In genomic region chr22:21384807-21385357, GRCh38 we compare ENCODE assay signal across 10 cellular contexts. TPM values are rescaled to one million over a fixed set of nuclear protein-coding genes. Genes with fewer than 3 reads are reported as not detected.
DNase-seq lines count a peak whose midpoint lies in the region; ATAC-seq and TF ChIP-seq lines count a peak whose summit lies in the region.
"Not testable (repeated sequence)": the region's sequence is repeated elsewhere in the genome, so short reads cannot be mapped to it uniquely, and the experiment has no call there.
"Had no signal": no experiment of that assay in that cellular context is flagged by ENCODE, and none has a peak within 500 bp of the region (broad histone marks: within the 10 kb centered on the region; RNA-seq: fewer than 3 reads in every experiment).

No MANE protein-coding gene starts in this region.

- TF ChIP-seq POLR2A in GM18505 (IDR thresholded peaks at IDR 0.05; ENCODE audit: borderline replicate concordance, extremely low read depth, insufficient read depth, insufficient read length): not testable (repeated sequence)

- not testable (repeated sequence) for H3K27me3 Mint-ChIP-seq in activated T-cell treated with anti-CD3 and anti-CD28 coated beads, Interleukin-2, amount 50 U/mL, for 4 hours (ENCODE audit: low read depth); effector memory CD8-positive, alpha-beta T cell; naive thymus-derived CD8-positive, alpha-beta T cell

- not testable (repeated sequence) for H3K36me3 Mint-ChIP-seq in activated T-cell treated with anti-CD3 and anti-CD28 coated beads, Interleukin-2, amount 50 U/mL, for 4 hours (ENCODE audit: insufficient read depth); effector memory CD8-positive, alpha-beta T cell (ENCODE audit: insufficient read depth); naive thymus-derived CD8-positive, alpha-beta T cell

- DNase-seq in activated T-cell treated with anti-CD3 and anti-CD28 coated beads, Interleukin-2, amount 50 U/mL, for 4 hours; effector memory CD8-positive, alpha-beta T cell; left lobe of liver (ENCODE audit: low spot score); naive thymus-derived CD8-positive, alpha-beta T cell; stimulated activated naive CD8-positive, alpha-beta T cell treated with anti-CD3 and anti-CD28 coated beads, Interleukin-15, Interleukin-2, amounts not matched to agents 100 U/mL and 50 U/mL, for 24 hours: not testable (repeated sequence)

- H3K4me1 Mint-ChIP-seq in activated T-cell treated with anti-CD3 and anti-CD28 coated beads, Interleukin-2, amount 50 U/mL, for 4 hours (ENCODE audit: low read depth); effector memory CD8-positive, alpha-beta T cell (ENCODE audit: low read depth in 2 of 2); naive thymus-derived CD8-positive, alpha-beta T cell: not testable (repeated sequence)

- H3K9me3 Mint-ChIP-seq in activated T-cell treated with anti-CD3 and anti-CD28 coated beads, Interleukin-2, amount 50 U/mL, for 4 hours; effector memory CD8-positive, alpha-beta T cell; naive thymus-derived CD8-positive, alpha-beta T cell: not testable (repeated sequence)

- not testable (repeated sequence) for H3K27ac Mint-ChIP-seq in effector memory CD8-positive, alpha-beta T cell; naive thymus-derived CD8-positive, alpha-beta T cell

- ATAC-seq in GM18505 (IDR thresholded peaks at IDR 0.05; ENCODE audit: unreplicated experiment) (peak; percentile 12), HG02981 (IDR thresholded peaks at IDR 0.05; ENCODE audit: unreplicated experiment) (peak; percentile 18), SK-N-SH treated with all-trans-retinoic acid at 6 μM for 48 hours (peak; percentile 24; the same call in 2 of the 3 replicates), left lobe of liver (peak; percentile 53)
- ATAC-seq in activated T-cell treated with anti-CD3 and anti-CD28 coated beads, Interleukin-2, amount 50 U/mL, for 4 hours: peak; percentile 32 to 38
- peak; percentile 79 for ATAC-seq in effector memory CD8-positive, alpha-beta T cell (replicated peaks)
- ATAC-seq in naive thymus-derived CD8-positive, alpha-beta T cell: peak; percentile 57 to 58
- ATAC-seq in stimulated activated naive CD8-positive, alpha-beta T cell treated with anti-CD3 and anti-CD28 coated beads, Interleukin-15, Interleukin-2, amounts not matched to agents 100 U/mL and 50 U/mL, for 24 hours: peak; percentile 7

- POLR2A ChIA-PET in naive thymus-derived CD8-positive, alpha-beta T cell (lab: Charles Lee): not testable (repeated sequence)

- H3K4me3 Mint-ChIP-seq in activated T-cell treated with anti-CD3 and anti-CD28 coated beads, Interleukin-2, amount 50 U/mL, for 4 hours; effector memory CD8-positive, alpha-beta T cell; naive thymus-derived CD8-positive, alpha-beta T cell: not testable (repeated sequence)

RNA-seq across cellular contexts. Expression of gene RIMBP3B, which starts 1.3 kb away (rescaled TPM):
- under 1 TPM in 2 of 3 donors, not detected in 1; 0.20 to 0.61 TPM for total RNA-seq in activated T-cell treated with anti-CD3 and anti-CD28 coated beads, Interleukin-2, amount 50 U/mL, for 4 hours
- 0.08 TPM for total RNA-seq in left lobe of liver
- total RNA-seq in naive thymus-derived CD8-positive, alpha-beta T cell: 1 to 10 TPM in 1 of 2 experiments, under 1 TPM in 1; 0.80 to 2.4 TPM
- polyA plus RNA-seq in naive thymus-derived CD8-positive, alpha-beta T cell: under 1 TPM; 0.16 to 0.59 (median 0.49) TPM
- total RNA-seq: GM23248, PC-9 had no signal

RNA-seq across cellular contexts. Expression of gene HIC2, which starts 32.3 kb away (rescaled TPM):
- 1 to 10 TPM; 8.1 to 8.8 (median 8.2) TPM for total RNA-seq in activated T-cell treated with anti-CD3 and anti-CD28 coated beads, Interleukin-2, amount 50 U/mL, for 4 hours
- total RNA-seq in left lobe of liver: 2.1 TPM
- 10 to 100 TPM; 11.1 to 11.3 TPM for total RNA-seq in naive thymus-derived CD8-positive, alpha-beta T cell
- polyA plus RNA-seq in naive thymus-derived CD8-positive, alpha-beta T cell: 1 to 10 TPM in 2 of 3 donors, under 1 TPM in 1; 0.77 to 1.1 (median 1.0) TPM

Comparison
In these comparisons a context has a peak if more than half of its experiments do, and no peak if none do; other contexts are left out.
1. ATAC-seq: peak in every context shown above with its lines; median percentile 79 in effector memory CD8-positive, alpha-beta T cell; 58 in naive thymus-derived CD8-positive, alpha-beta T cell; 53 in left lobe of liver; 35 in activated T-cell treated with anti-CD3 and anti-CD28 coated beads, Interleukin-2, amount 50 U/mL, for 4 hours; 24 in SK-N-SH treated with all-trans-retinoic acid at 6 μM for 48 hours; 18 in HG02981; 12 in GM18505; 7 in stimulated activated naive CD8-positive, alpha-beta T cell treated with anti-CD3 and anti-CD28 coated beads, Interleukin-15, Interleukin-2, amounts not matched to agents 100 U/mL and 50 U/mL, for 24 hours.